In the genomic region with DNA sequence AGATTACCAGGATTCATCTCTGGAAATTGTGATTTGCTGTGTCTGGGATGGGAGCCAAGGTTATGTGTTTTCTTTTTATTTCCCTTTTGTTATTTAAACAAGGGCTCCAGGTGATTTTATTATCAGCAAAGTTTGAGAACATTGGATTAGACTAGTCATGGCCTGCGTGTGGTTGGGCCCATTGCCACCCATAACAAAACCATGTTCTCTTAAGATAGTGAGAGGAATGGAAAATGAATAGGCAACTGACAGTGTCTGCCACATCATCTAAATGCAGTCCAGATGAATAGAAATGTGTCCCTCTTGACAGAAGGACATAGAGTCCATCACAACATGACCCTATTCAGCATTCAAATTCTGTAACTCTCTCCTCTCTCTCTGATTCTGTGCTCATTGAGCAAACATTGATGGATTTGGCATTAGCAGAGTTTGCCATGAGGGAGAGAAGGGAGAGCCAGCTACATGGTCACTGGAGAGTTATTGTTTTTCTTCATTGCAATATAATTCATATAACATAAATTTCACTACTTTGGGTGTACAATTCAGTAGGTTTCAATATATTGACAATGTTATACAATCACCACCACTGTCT, we compare ENCODE assay signal across 14 cellular contexts.
"Had no signal": no experiment of that assay in that cellular context is flagged by ENCODE, and none has a peak within 500 bp of the region (broad histone marks: within the 10 kb centered on the region; RNA-seq: fewer than 3 reads in every experiment).

No MANE protein-coding gene starts in this region.

- H3K4me3 ChIP-seq: psoas muscle, sigmoid colon, suprapubic skin, upper lobe of left lung had no signal

- H3K27ac ChIP-seq: psoas muscle, sigmoid colon, suprapubic skin, upper lobe of left lung had no signal

- DNase-seq: activated CD4-positive, alpha-beta memory T cell treated with anti-CD3 and anti-CD28 coated beads for 36 hours; activated CD8-positive, alpha-beta memory T cell treated with anti-CD3 and anti-CD28 coated beads, Interleukin-2, amount 50 U/mL, for 4 hours; aorta; effector memory CD8-positive, alpha-beta T cell; erythroblast; hypothalamus; occipital lobe; psoas muscle; sigmoid colon; stimulated activated CD4-positive, alpha-beta T cell treated with anti-CD3 and anti-CD28 coated beads, Interleukin-2, amount 100 ng/mL, for 24 hours; stimulated activated naive B cell treated with anti-CD40 and anti-IgM and Interleukin-4, amounts not matched to agents 10 μg/mL and 1 μg/mL and 100 μg/mL, for 72 hours; SW 1271; upper lobe of left lung had no signal

- H3K36me3 ChIP-seq: sigmoid colon, suprapubic skin, upper lobe of left lung had no signal

- H3K4me1 ChIP-seq: suprapubic skin, upper lobe of left lung had no signal

- H3K9me3 ChIP-seq: psoas muscle, sigmoid colon, suprapubic skin, upper lobe of left lung had no signal

- H3K27me3 ChIP-seq: sigmoid colon, suprapubic skin, upper lobe of left lung had no signal
